Comparison of ENCODE assay signal across 7 cellular contexts in the genomic region with DNA sequence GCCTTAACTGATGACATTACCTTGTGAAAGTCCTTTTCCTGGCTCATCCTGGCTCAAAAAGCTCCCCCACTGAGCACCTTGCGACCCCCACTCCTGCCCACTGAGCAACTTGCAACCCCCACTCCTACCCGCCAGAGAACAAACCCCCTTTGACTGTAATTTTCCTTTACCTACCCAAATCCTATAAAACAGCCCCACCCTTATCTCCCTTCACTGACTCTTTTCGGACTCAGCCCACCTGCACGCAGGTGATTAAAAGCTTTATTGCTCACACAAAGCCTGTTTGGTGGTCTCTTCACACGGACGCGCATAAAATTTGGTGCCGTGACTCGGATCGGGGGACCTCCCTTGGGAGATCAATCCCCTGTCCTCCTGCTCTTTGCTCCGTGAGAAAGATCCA.
DNase-seq lines count a peak whose midpoint lies in the region; ATAC-seq and TF ChIP-seq lines count a peak whose summit lies in the region.
"Not testable (repeated sequence)": the region's sequence is repeated elsewhere in the genome, so short reads cannot be mapped to it uniquely, and the experiment has no call there.

No MANE protein-coding gene starts in this region.

- POLR2A ChIA-PET in WTC11 (lab: Charles Lee), result interaction anchor here (0.6 kb wide), 1 partner anchor 1032 kb away, joined by 10 read pairs; no protein-coding TSS in a partner anchor

- not testable (repeated sequence) for H4K5ac ChIP-seq in mesendoderm (ENCODE audit: low read length)

- peak overlapping the region; percentile 89 for H3K27ac ChIP-seq in GM23338 (ENCODE audit: low read depth)
- peak overlapping the region; percentile 66 for H3K27ac ChIP-seq in HUES48 (ENCODE audit: low read depth, low read length)
- H3K27ac ChIP-seq in iPS DF 6.9 (ENCODE audit: low read length); iPS-18a (ENCODE audit: low read length); mesendoderm (ENCODE audit: low read depth, low read length): not testable (repeated sequence)

- H4K8ac ChIP-seq in mesendoderm (ENCODE audit: low read depth, low read length), result not testable (repeated sequence)

- H3K18ac ChIP-seq in mesendoderm (ENCODE audit: low read length), result not testable (repeated sequence)

- peaks cover 34% of the 10 kb centered on the region for H3K9me3 Mint-ChIP-seq in GM23338
- not testable (repeated sequence) for H3K9me3 Mint-ChIP-seq in WTC11; endothelial cell (ENCODE audit: unreplicated experiment)

- H3K9me3 ChIP-seq in HUES48 (ENCODE audit: control insufficient read depth, insufficient read depth, low read length); iPS DF 6.9 (ENCODE audit: control insufficient read depth, insufficient read depth, low read length); iPS-18a (ENCODE audit: control insufficient read depth, low read depth, low read length): not testable (repeated sequence)

- H2AFZ ChIP-seq in GM23338, result not testable (repeated sequence)

- not testable (repeated sequence) for ATAC-seq in GM23338, WTC11

- peaks cover 42% of the 10 kb centered on the region for H3K27me3 Mint-ChIP-seq in GM23338 (ENCODE audit: insufficient read depth, low read depth, poor library complexity)
- not testable (repeated sequence) for H3K27me3 Mint-ChIP-seq in WTC11 (ENCODE audit: low read depth)
- peaks cover 16% of the 10 kb centered on the region for H3K27me3 Mint-ChIP-seq in endothelial cell (ENCODE audit: unreplicated experiment)

- not testable (repeated sequence) for H3K79me1 ChIP-seq in mesendoderm (ENCODE audit: low read length)

- not testable (repeated sequence) for TF ChIP-seq CTCF in GM23338 (conservative IDR thresholded peaks at IDR 0.05; ENCODE audit: low read depth in 2 of 2); WTC11 (IDR thresholded peaks at IDR 0.05); endothelial cell (IDR thresholded peaks at IDR 0.05; ENCODE audit: unreplicated experiment)

- H3K27ac Mint-ChIP-seq in GM23338, result peak overlapping the region; percentile 99
- peak overlapping the region; percentile 98 for H3K27ac Mint-ChIP-seq in WTC11
- H3K27ac Mint-ChIP-seq in endothelial cell (ENCODE audit: unreplicated experiment), result not testable (repeated sequence)

- not testable (repeated sequence) for H3K9me2 ChIP-seq in GM23338 (ENCODE audit: insufficient read depth)

- peaks cover 68% of the 10 kb centered on the region for H3K79me2 ChIP-seq in GM23338 (replicated peaks; ENCODE audit: insufficient read depth)
- not testable (repeated sequence) for H3K79me2 ChIP-seq in mesendoderm (ENCODE audit: control insufficient read depth, insufficient read depth, low read length)

- peak overlapping the region; percentile 99 for H3K4me3 Mint-ChIP-seq in GM23338
- peak overlapping the region; percentile 99 for H3K4me3 Mint-ChIP-seq in WTC11
- H3K4me3 Mint-ChIP-seq in endothelial cell (ENCODE audit: unreplicated experiment), result peak overlapping the region; percentile 83

- H3K56ac ChIP-seq in mesendoderm (ENCODE audit: low read length), result peak overlapping the region; percentile 49

- H3K27me3 ChIP-seq in GM23338 (ENCODE audit: insufficient read depth); HUES48 (ENCODE audit: control insufficient read depth, insufficient read depth, low read length); iPS DF 6.9 (ENCODE audit: control insufficient read depth, insufficient read depth, low read length); iPS-18a (ENCODE audit: control insufficient read depth, insufficient read depth, low read length); mesendoderm (ENCODE audit: insufficient read depth, low read length, poor library complexity): not testable (repeated sequence)

- not testable (repeated sequence) for H2BK5ac ChIP-seq in mesendoderm (ENCODE audit: low read length)

- H3K36me3 ChIP-seq in GM23338 (ENCODE audit: insufficient read depth) (peaks cover 33% of the 10 kb centered on the region), HUES48 (ENCODE audit: control insufficient read depth, insufficient read depth, low read length) (peaks cover 17% of the 10 kb centered on the region), iPS-18a (ENCODE audit: control insufficient read depth, low read depth, low read length) (peaks cover 15% of the 10 kb centered on the region)
- not testable (repeated sequence) for H3K36me3 ChIP-seq in iPS DF 6.9 (ENCODE audit: control insufficient read depth, insufficient read depth, low read length); mesendoderm (ENCODE audit: control insufficient read depth, insufficient read depth, low read length)

- not testable (repeated sequence) for H2BK15ac ChIP-seq in mesendoderm (replicated peaks; ENCODE audit: low read depth)

- peaks cover 12% of the 10 kb centered on the region; the same call in 1 of the 2 replicates for H3F3A ChIP-seq in GM23338 (replicated peaks; ENCODE audit: low read depth)

- H3K4ac ChIP-seq in mesendoderm (ENCODE audit: low read depth, low read length), result not testable (repeated sequence)

- H2BK120ac ChIP-seq in mesendoderm (ENCODE audit: low read depth, low read length), result not testable (repeated sequence)

- H3K36me3 Mint-ChIP-seq in GM23338 (ENCODE audit: low read depth) (peaks cover 50% of the 10 kb centered on the region), WTC11 (peaks cover 48% of the 10 kb centered on the region)
- H3K36me3 Mint-ChIP-seq in endothelial cell (ENCODE audit: low read depth, unreplicated experiment), result not testable (repeated sequence)

- peaks cover 51% of the 10 kb centered on the region for H3K4me1 Mint-ChIP-seq in GM23338
- peaks cover 65% of the 10 kb centered on the region for H3K4me1 Mint-ChIP-seq in WTC11
- peaks cover 61% of the 10 kb centered on the region for H3K4me1 Mint-ChIP-seq in endothelial cell (ENCODE audit: unreplicated experiment)

- peak overlapping the region; percentile 77 for H3K4me2 ChIP-seq in GM23338
- H3K4me2 ChIP-seq in mesendoderm (ENCODE audit: low read length), result not testable (repeated sequence)

- WGBS in iPS DF 6.9 (ENCODE audit: insufficient coverage, insufficient read length), result no CpG with 5 or more reads among the region's 11 CpGs
- no CpG with 5 or more reads among the region's 11 CpGs for WGBS in mesendoderm (ENCODE audit: extremely low coverage, insufficient coverage, low lambda C conversion rate)

- H2AK5ac ChIP-seq in mesendoderm (ENCODE audit: low read length), result not testable (repeated sequence)

- H3K4me3 ChIP-seq in GM23338 (peak overlapping the region; percentile 93), HUES48 (ENCODE audit: low read depth, low read length) (peak overlapping the region; percentile 79), iPS DF 6.9 (ENCODE audit: low read length) (peak overlapping the region; percentile 55; the same call in 1 of the 2 replicates), iPS-18a (ENCODE audit: low read length) (peak overlapping the region; percentile 77)
- H3K4me3 ChIP-seq in mesendoderm (ENCODE audit: low read length), result not testable (repeated sequence)

- H4K20me1 ChIP-seq in GM23338 (replicated peaks; ENCODE audit: insufficient read depth), result not testable (repeated sequence)

- CTCF ChIA-PET in WTC11 (lab: Charles Lee), result not testable (repeated sequence)

- H3K23ac ChIP-seq in mesendoderm (ENCODE audit: low read length), result not testable (repeated sequence)

- H3K4me1 ChIP-seq in GM23338 (ENCODE audit: insufficient read depth) (peaks cover 43% of the 10 kb centered on the region), HUES48 (ENCODE audit: control insufficient read depth, insufficient read depth, low read length) (peaks cover 29% of the 10 kb centered on the region), iPS-18a (ENCODE audit: control insufficient read depth, low read depth, low read length) (peaks cover 30% of the 10 kb centered on the region)
- H3K4me1 ChIP-seq in iPS DF 6.9 (ENCODE audit: control insufficient read depth, insufficient read depth, low read length); mesendoderm (ENCODE audit: control insufficient read depth, low read depth, low read length): not testable (repeated sequence)

- not testable (repeated sequence) for DNase-seq in GM23338 (ENCODE audit: low spot score); WTC11 (ENCODE audit: low spot score); endothelial cell (ENCODE audit: low spot score); iPS DF 6.9 (ENCODE audit: low read depth, low spot score); mesendoderm

- H3K9ac ChIP-seq in HUES48 (ENCODE audit: low read depth, low read length) (peak overlapping the region; percentile 84), iPS-18a (ENCODE audit: low read length) (peak overlapping the region; percentile 68)
- not testable (repeated sequence) for H3K9ac ChIP-seq in mesendoderm (ENCODE audit: low read length)

TF ChIP-seq in GM23338, 12 proteins besides CTCF, POLR2A, EP300 and RAD21:
- 0 out of 2 replicates have a peak, but pooled peaks have one; percentile 73 for TF ChIP-seq NANOG (IDR thresholded peaks at IDR 0.05; ENCODE audit: borderline replicate concordance)
- TF ChIP-seq POLR2AphosphoS5 (IDR thresholded peaks at IDR 0.05; ENCODE audit: low read depth), result peak; percentile 72
TF ChIP-seq in GM23338: peak in this region for 2; not testable (repeated sequence) for 10.

TF ChIP-seq in WTC11, 78 proteins besides CTCF, POLR2A, EP300 and RAD21:
- TF ChIP-seq TEAD1 (CRISPR knock-in tag; IDR thresholded peaks at IDR 0.05), result 0 out of 2 replicates have a peak, but pooled peaks have one; percentile 47
TF ChIP-seq in WTC11: peak in this region for 1; not testable (repeated sequence) for 77.
